28 cellular contexts compared by ENCODE assay signal in the genomic region with DNA sequence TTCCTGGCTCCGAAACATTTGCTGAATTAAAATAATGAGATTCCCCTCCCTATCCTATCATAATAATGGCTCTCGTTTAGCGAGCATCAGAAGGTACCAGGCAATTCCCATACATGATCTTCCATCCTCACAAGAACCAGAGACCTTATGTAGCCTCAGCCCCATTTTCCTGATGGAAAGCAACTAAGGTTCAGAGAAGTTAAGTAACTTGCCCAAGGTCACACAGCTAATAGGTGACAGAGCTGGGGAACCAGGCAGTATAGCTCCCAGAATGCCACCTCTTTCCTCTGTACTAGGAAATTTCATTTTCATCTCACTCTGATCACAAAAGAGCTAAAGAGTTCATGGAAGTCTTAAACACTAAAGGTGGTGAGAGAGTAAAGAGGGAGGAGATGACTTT. TPM values are rescaled to one million over a fixed set of nuclear protein-coding genes. Genes with fewer than 3 reads are reported as not detected.
"Had no signal": no experiment of that assay in that cellular context is flagged by ENCODE, and none has a peak within 500 bp of the region (broad histone marks: within the 10 kb centered on the region; RNA-seq: fewer than 3 reads in every experiment).

No MANE protein-coding gene starts in this region.

- H3K36me3 ChIP-seq: brain microvascular endothelial cell, cardiac muscle cell, SJSA1 had no signal

- H3K4me3 ChIP-seq: cardiac muscle cell, SJSA1 had no signal

- H3K9me3 ChIP-seq: SJSA1 had no signal

- H3K4me3 Mint-ChIP-seq: activated CD8-positive, alpha-beta T cell treated with anti-CD3 and anti-CD28 coated beads, Interleukin-2, amount 10 ng/mL, durations not matched to agents 7 days and 5 days; activated naive CD8-positive, alpha-beta T cell treated with anti-CD3 and anti-CD28 coated beads, Interleukin-2, amount 50 U/mL, for 24 hours; T-helper 2 cell treated with Interferon-gamma antibody and Interleukin-4, amounts not matched to agents 5 μg/mL and 100 μg/mL, for 36 hours; WTC11 had no signal

- H3K27ac Mint-ChIP-seq: activated CD8-positive, alpha-beta T cell treated with anti-CD3 and anti-CD28 coated beads, Interleukin-2, amount 10 ng/mL, durations not matched to agents 7 days and 5 days; activated naive CD4-positive, alpha-beta T cell treated with anti-CD3 and anti-CD28 coated beads, Interleukin-2, amount 50 U/mL, for 72 hours; activated naive CD8-positive, alpha-beta T cell treated with anti-CD3 and anti-CD28 coated beads, Interleukin-2, amount 50 U/mL, for 24 hours; T-helper 2 cell treated with Interferon-gamma antibody and Interleukin-4, amounts not matched to agents 5 μg/mL and 100 μg/mL, for 36 hours; WTC11 had no signal

- ATAC-seq: activated CD8-positive, alpha-beta T cell treated with anti-CD3 and anti-CD28 coated beads, Interleukin-2, amount 10 ng/mL, durations not matched to agents 7 days and 5 days; activated naive CD4-positive, alpha-beta T cell treated with anti-CD3 and anti-CD28 coated beads, Interleukin-2, amount 50 U/mL, for 72 hours; activated naive CD8-positive, alpha-beta T cell treated with anti-CD3 and anti-CD28 coated beads, Interleukin-2, amount 50 U/mL, for 24 hours; PC-3; SK-N-SH treated with all-trans-retinoic acid at 6 μM for 48 hours; WTC11 had no signal

- H3K27ac ChIP-seq: brain microvascular endothelial cell, cardiac muscle cell, SJSA1 had no signal

- DNase-seq: activated CD4-positive, alpha-beta T cell treated with anti-CD3 and anti-CD28 coated beads for 48 hours; activated CD4-positive, alpha-beta T cell treated with anti-CD3 and anti-CD28 coated beads, Interleukin-2, amount 50 U/mL, for 4 hours; activated CD4-positive, CD25-positive, alpha-beta regulatory T cell treated with anti-CD3 and anti-CD28 coated beads, Interleukin-2, amount 50 U/mL, for 72 hours; activated CD8-positive, alpha-beta memory T cell treated with anti-CD3 and anti-CD28 coated beads, Interleukin-2, amount 50 U/mL, for 48 hours; activated CD8-positive, alpha-beta T cell treated with anti-CD3 and anti-CD28 coated beads, Interleukin-2, amount 10 ng/mL, durations not matched to agents 7 days and 5 days; activated naive CD4-positive, alpha-beta T cell treated with Interleukin-2 at 50 U/mL for 16 hours; activated naive CD8-positive, alpha-beta T cell treated with anti-CD3 and anti-CD28 coated beads, Interleukin-2, amount 50 U/mL, for 24 hours; activated T-cell treated with anti-CD3 and anti-CD28 coated beads, Interleukin-2, amount 50 U/mL, for 1 hour; amniotic stem cell; brain microvascular endothelial cell; cerebellar nuclear complex; KBM-7; NCI-H1092; NCI-H1694; NCI-H2029 treated with DMSO at 0.1 percent for 48 hours; NCI-H510A treated with DMSO at 0.1 percent for 48 hours; PC-3; SHP77; SW 1271 had no signal

- H3K36me3 Mint-ChIP-seq: activated naive CD4-positive, alpha-beta T cell treated with anti-CD3 and anti-CD28 coated beads, Interleukin-2, amount 50 U/mL, for 72 hours; WTC11 had no signal

- FAIRE-seq: astrocyte, RCC 7860 had no signal

- H3K9me3 Mint-ChIP-seq: activated naive CD4-positive, alpha-beta T cell treated with anti-CD3 and anti-CD28 coated beads, Interleukin-2, amount 50 U/mL, for 72 hours; activated naive CD8-positive, alpha-beta T cell treated with anti-CD3 and anti-CD28 coated beads, Interleukin-2, amount 50 U/mL, for 24 hours; T-helper 2 cell treated with Interferon-gamma antibody and Interleukin-4, amounts not matched to agents 5 μg/mL and 100 μg/mL, for 36 hours; WTC11 had no signal

RNA-seq across cellular contexts. Expression of a gene that starts 2.4 kb away (rescaled TPM):
- total RNA-seq: MCF 10A, PC-3, SJSA1 had no signal
